Comparison of ENCODE assay signal across 8 cellular contexts in genomic region chr10:104327745-104328635, GRCh38. TPM values are rescaled to one million over a fixed set of nuclear protein-coding genes. Genes with fewer than 3 reads are reported as not detected.
DNase-seq lines count a peak whose midpoint lies in the region; ATAC-seq and TF ChIP-seq lines count a peak whose summit lies in the region.

No MANE protein-coding gene starts in this region.

- peaks cover 48% of the 10 kb centered on the region for H3K4me1 ChIP-seq in prostate gland (replicated peaks)

- H3K27ac Mint-ChIP-seq in activated T-cell treated with anti-CD3 and anti-CD28 coated beads, Interleukin-2, amount 50 U/mL, for 72 hours: peak overlapping the region; percentile 53

- intact Hi-C loops in prostate gland (cut with DNase I): no loop called here

- no peaks in the 10 kb centered on the region for H3K27me3 Mint-ChIP-seq in activated T-cell treated with anti-CD3 and anti-CD28 coated beads, Interleukin-2, amount 50 U/mL, for 72 hours (ENCODE audit: low read depth)

- no peaks in the 10 kb centered on the region for H3K27me3 ChIP-seq in prostate gland (replicated peaks; ENCODE audit: insufficient read depth)

- H3K4me3 ChIP-seq in prostate gland: peak overlapping the region in 1 of 2 donors; percentile 5

- TF ChIP-seq CTCF in prostate gland (IDR thresholded peaks at IDR 0.05): peak in 1 of 4 experiments; percentile 23

- H3K9me3 ChIP-seq in prostate gland: no peaks in the 10 kb centered on the region

- no peaks in the 10 kb centered on the region for H3K9me3 Mint-ChIP-seq in activated T-cell treated with anti-CD3 and anti-CD28 coated beads, Interleukin-2, amount 50 U/mL, for 72 hours

- no peaks in the 10 kb centered on the region for H3K36me3 ChIP-seq in prostate gland

- ATAC-seq in activated T-cell treated with anti-CD3 and anti-CD28 coated beads, Interleukin-2, amount 50 U/mL, for 72 hours (replicated peaks in 1 of 2): no peak

- peak overlapping the region; percentile 84 to 86 for H3K4me3 Mint-ChIP-seq in activated T-cell treated with anti-CD3 and anti-CD28 coated beads, Interleukin-2, amount 50 U/mL, for 72 hours

- peak overlapping the region; percentile 83 to 96 for H3K27ac ChIP-seq in prostate gland

- DNase-seq in activated effector memory CD4-positive, alpha-beta T cell treated with anti-CD3 and anti-CD28 coated beads, Interleukin-2, amount 50 U/mL, for 16 hours: peak; percentile 65
- no peak for DNase-seq in activated effector memory CD4-positive, alpha-beta T cell treated with Interleukin-2 at 50 U/mL for 16 hours
- DNase-seq in activated T-cell treated with anti-CD3 and anti-CD28 coated beads, Interleukin-2, amount 50 U/mL, for 72 hours: no peak
- DNase-seq in glomerular visceral epithelial cell (ENCODE audit: extremely low spot score) (peak; percentile 85), prostate gland (ENCODE audit: low spot score) (no peak), HuH-7.5 (ENCODE audit: low spot score) (no peak), GDM1 (lab: John Stamatoyannopoulos, UW) (no peak), iPS-NIHi7 (ENCODE audit: extremely low spot score) (no peak)

- peak; percentile 24 for TF ChIP-seq POLR2A in prostate gland (IDR thresholded peaks at IDR 0.05)

- WGBS in prostate gland: 10% methylated on average over 20 of the region's 20 CpGs

- peaks cover 3 to 5% of the 10 kb centered on the region in 2 donors for H3K36me3 Mint-ChIP-seq in activated T-cell treated with anti-CD3 and anti-CD28 coated beads, Interleukin-2, amount 50 U/mL, for 72 hours (ENCODE audit: insufficient read depth in 2 of 2)

- H3K4me1 Mint-ChIP-seq in activated T-cell treated with anti-CD3 and anti-CD28 coated beads, Interleukin-2, amount 50 U/mL, for 72 hours (ENCODE audit: low read depth): peaks cover 100% of the 10 kb centered on the region

RNA-seq across cellular contexts. Expression of gene ITPRIP, which starts 10.3 kb away (rescaled TPM):
- 10 to 100 TPM; 27.8 to 29.7 TPM for total RNA-seq in activated T-cell treated with anti-CD3 and anti-CD28 coated beads, Interleukin-2, amount 50 U/mL, for 72 hours
- total RNA-seq in prostate gland: 10 to 100 TPM; 12.5 to 35.8 TPM

RNA-seq across cellular contexts. Expression of gene CFAP58, which starts 25.6 kb away (rescaled TPM):
- 1 to 10 TPM in 1 of 2 donors, under 1 TPM in 1; 0.72 to 1.1 TPM for total RNA-seq in activated T-cell treated with anti-CD3 and anti-CD28 coated beads, Interleukin-2, amount 50 U/mL, for 72 hours
- 1 to 10 TPM in 1 of 2 donors, under 1 TPM in 1; 0.05 to 1.9 TPM for total RNA-seq in prostate gland

RNA-seq across cellular contexts. Expression of gene GSTO2, which starts 59.0 kb away (rescaled TPM):
- total RNA-seq in activated T-cell treated with anti-CD3 and anti-CD28 coated beads, Interleukin-2, amount 50 U/mL, for 72 hours: 1 to 10 TPM; 6.8 to 9.5 TPM
- total RNA-seq in prostate gland: 10 to 100 TPM; 18.1 to 37.3 TPM

Comparison
In these comparisons a context has a peak if more than half of its experiments do, and no peak if none do; other contexts are left out.
1. DNase-seq: peak in activated effector memory CD4-positive, alpha-beta T cell treated with anti-CD3 and anti-CD28 coated beads, Interleukin-2, amount 50 U/mL, for 16 hours (single experiment) and glomerular visceral epithelial cell (single experiment); none in activated effector memory CD4-positive, alpha-beta T cell treated with Interleukin-2 at 50 U/mL for 16 hours (single experiment), activated T-cell treated with anti-CD3 and anti-CD28 coated beads, Interleukin-2, amount 50 U/mL, for 72 hours (0 of 2), prostate gland (single experiment), HuH-7.5 (single experiment), GDM1 (single experiment) and iPS-NIHi7 (single experiment).